In the genomic region with DNA sequence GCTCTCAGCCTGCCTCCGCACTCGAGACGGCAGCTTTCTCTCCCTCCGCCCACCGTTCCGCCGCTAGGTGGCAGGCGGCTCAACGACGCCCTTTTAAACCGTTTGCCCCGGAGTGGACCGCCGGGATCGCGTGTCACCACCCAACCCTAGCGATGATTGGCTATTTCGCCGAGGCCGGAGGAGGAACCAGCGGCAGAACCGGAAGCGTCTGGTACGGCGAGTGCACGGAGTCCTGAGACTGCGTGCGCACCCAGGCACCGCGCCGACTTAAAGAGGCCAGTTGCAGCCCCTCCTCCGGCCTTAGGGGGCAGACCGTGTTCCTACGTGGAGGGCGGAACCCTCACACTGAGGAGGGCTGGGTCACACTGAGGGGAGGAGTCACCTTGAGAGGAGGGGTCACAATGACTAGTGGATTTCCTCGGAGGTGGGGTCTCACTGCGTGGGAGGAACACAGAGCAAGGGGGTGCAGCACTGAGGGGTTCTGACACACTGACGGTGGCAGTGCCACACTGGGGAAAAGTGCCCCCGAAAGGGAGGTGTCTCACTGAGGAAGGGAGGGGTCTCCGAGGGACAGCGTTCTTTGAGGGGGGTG, we compare ENCODE assay signal across 1 cellular context.
TF ChIP-seq lines count a peak whose summit lies in the region.

No MANE protein-coding gene starts in this region.

TF ChIP-seq in neural cell, 6 proteins besides CTCF, POLR2A, EP300 and RAD21 (continued from another document):
- no peak for TF ChIP-seq REST (IDR thresholded peaks at IDR 0.05; ENCODE audit: borderline replicate concordance)
- TF ChIP-seq POLR2AphosphoS5 (IDR thresholded peaks at IDR 0.05), result peak; percentile 91
- no peak for TF ChIP-seq EZH2 (IDR thresholded peaks at IDR 0.05; ENCODE audit: borderline replicate concordance, insufficient read depth, low read length, poor library complexity, severe bottlenecking)
- peak; percentile 80 for TF ChIP-seq SMC3 (conservative IDR thresholded peaks at IDR 0.05; ENCODE audit: poor library complexity)
- peak; percentile 79 for TF ChIP-seq MXI1 (conservative IDR thresholded peaks at IDR 0.05; ENCODE audit: poor library complexity, severe bottlenecking)
